ENCODE assay signal across 1 cellular context in genomic region chr3:192564611-192565010, GRCh38.
TF ChIP-seq lines count a peak whose summit lies in the region.

No MANE protein-coding gene starts in this region.

TF ChIP-seq in H1, 55 proteins besides CTCF, POLR2A, EP300 and RAD21 (continued from another document):
- TF ChIP-seq, protein P1, sequence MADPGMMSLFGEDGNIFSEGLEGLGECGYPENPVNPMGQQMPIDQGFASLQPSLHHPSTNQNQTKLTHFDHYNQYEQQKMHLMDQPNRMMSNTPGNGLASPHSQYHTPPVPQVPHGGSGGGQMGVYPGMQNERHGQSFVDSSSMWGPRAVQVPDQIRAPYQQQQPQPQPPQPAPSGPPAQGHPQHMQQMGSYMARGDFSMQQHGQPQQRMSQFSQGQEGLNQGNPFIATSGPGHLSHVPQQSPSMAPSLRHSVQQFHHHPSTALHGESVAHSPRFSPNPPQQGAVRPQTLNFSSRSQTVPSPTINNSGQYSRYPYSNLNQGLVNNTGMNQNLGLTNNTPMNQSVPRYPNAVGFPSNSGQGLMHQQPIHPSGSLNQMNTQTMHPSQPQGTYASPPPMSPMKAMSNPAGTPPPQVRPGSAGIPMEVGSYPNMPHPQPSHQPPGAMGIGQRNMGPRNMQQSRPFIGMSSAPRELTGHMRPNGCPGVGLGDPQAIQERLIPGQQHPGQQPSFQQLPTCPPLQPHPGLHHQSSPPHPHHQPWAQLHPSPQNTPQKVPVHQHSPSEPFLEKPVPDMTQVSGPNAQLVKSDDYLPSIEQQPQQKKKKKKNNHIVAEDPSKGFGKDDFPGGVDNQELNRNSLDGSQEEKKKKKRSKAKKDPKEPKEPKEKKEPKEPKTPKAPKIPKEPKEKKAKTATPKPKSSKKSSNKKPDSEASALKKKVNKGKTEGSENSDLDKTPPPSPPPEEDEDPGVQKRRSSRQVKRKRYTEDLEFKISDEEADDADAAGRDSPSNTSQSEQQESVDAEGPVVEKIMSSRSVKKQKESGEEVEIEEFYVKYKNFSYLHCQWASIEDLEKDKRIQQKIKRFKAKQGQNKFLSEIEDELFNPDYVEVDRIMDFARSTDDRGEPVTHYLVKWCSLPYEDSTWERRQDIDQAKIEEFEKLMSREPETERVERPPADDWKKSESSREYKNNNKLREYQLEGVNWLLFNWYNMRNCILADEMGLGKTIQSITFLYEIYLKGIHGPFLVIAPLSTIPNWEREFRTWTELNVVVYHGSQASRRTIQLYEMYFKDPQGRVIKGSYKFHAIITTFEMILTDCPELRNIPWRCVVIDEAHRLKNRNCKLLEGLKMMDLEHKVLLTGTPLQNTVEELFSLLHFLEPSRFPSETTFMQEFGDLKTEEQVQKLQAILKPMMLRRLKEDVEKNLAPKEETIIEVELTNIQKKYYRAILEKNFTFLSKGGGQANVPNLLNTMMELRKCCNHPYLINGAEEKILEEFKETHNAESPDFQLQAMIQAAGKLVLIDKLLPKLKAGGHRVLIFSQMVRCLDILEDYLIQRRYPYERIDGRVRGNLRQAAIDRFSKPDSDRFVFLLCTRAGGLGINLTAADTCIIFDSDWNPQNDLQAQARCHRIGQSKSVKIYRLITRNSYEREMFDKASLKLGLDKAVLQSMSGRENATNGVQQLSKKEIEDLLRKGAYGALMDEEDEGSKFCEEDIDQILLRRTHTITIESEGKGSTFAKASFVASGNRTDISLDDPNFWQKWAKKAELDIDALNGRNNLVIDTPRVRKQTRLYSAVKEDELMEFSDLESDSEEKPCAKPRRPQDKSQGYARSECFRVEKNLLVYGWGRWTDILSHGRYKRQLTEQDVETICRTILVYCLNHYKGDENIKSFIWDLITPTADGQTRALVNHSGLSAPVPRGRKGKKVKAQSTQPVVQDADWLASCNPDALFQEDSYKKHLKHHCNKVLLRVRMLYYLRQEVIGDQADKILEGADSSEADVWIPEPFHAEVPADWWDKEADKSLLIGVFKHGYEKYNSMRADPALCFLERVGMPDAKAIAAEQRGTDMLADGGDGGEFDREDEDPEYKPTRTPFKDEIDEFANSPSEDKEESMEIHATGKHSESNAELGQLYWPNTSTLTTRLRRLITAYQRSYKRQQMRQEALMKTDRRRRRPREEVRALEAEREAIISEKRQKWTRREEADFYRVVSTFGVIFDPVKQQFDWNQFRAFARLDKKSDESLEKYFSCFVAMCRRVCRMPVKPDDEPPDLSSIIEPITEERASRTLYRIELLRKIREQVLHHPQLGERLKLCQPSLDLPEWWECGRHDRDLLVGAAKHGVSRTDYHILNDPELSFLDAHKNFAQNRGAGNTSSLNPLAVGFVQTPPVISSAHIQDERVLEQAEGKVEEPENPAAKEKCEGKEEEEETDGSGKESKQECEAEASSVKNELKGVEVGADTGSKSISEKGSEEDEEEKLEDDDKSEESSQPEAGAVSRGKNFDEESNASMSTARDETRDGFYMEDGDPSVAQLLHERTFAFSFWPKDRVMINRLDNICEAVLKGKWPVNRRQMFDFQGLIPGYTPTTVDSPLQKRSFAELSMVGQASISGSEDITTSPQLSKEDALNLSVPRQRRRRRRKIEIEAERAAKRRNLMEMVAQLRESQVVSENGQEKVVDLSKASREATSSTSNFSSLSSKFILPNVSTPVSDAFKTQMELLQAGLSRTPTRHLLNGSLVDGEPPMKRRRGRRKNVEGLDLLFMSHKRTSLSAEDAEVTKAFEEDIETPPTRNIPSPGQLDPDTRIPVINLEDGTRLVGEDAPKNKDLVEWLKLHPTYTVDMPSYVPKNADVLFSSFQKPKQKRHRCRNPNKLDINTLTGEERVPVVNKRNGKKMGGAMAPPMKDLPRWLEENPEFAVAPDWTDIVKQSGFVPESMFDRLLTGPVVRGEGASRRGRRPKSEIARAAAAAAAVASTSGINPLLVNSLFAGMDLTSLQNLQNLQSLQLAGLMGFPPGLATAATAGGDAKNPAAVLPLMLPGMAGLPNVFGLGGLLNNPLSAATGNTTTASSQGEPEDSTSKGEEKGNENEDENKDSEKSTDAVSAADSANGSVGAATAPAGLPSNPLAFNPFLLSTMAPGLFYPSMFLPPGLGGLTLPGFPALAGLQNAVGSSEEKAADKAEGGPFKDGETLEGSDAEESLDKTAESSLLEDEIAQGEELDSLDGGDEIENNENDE (IDR thresholded peaks at IDR 0.05; ENCODE audit: insufficient replicate concordance, low read length) = no peak
